In genomic region chr4:151627491-151627890, GRCh38 we compare ENCODE assay signal across 31 cellular contexts.
A peak's percentile ranks its signal among the peaks of the same experiment; 100 is the strongest.
DNase-seq lines count a peak whose midpoint lies in the region; ATAC-seq and TF ChIP-seq lines count a peak whose summit lies in the region.
"Had no signal": no experiment of that assay in that cellular context is flagged by ENCODE, and none has a peak within 500 bp of the region (broad histone marks: within the 10 kb centered on the region; RNA-seq: fewer than 3 reads in every experiment).

No MANE protein-coding gene starts in this region.

- peaks cover 5% of the 10 kb centered on the region for H3K4me1 Mint-ChIP-seq in MCF 10A (ENCODE audit: insufficient read depth, unreplicated experiment)
- H3K4me1 Mint-ChIP-seq: activated naive CD8-positive, alpha-beta T cell treated with anti-CD3 and anti-CD28 coated beads, Interleukin-2, amount 50 U/mL, for 24 hours; naive B cell had no signal

- TF ChIP-seq CTCF in MCF 10A (IDR thresholded peaks at IDR 0.05; ENCODE audit: unreplicated experiment) = no peak
- TF ChIP-seq CTCF in breast epithelium (IDR thresholded peaks at IDR 0.05) = no peak
- no peak for TF ChIP-seq CTCF in SK-N-SH (IDR thresholded peaks at IDR 0.05)
- no peak for TF ChIP-seq CTCF in brain microvascular endothelial cell (IDR thresholded peaks at IDR 0.05; ENCODE audit: low read depth, low read length, missing control alignments)

- in situ Hi-C loops in brain microvascular endothelial cell (cut with HindIII; ENCODE audit: low pct_ligation_motif_present, low sequenced_read_pairs) = no loop called here

- no peak for TF ChIP-seq POLR2A in breast epithelium (IDR thresholded peaks at IDR 0.05)

- H3K4me3 Mint-ChIP-seq in MCF 10A (ENCODE audit: unreplicated experiment) = no peak overlapping the region
- H3K4me3 Mint-ChIP-seq: activated CD4-positive, alpha-beta T cell treated with anti-CD3 and anti-CD28 coated beads, Interleukin-2, amount 10 ng/mL, durations not matched to agents 7 days and 5 days; activated naive CD8-positive, alpha-beta T cell treated with anti-CD3 and anti-CD28 coated beads, Interleukin-2, amount 50 U/mL, for 24 hours; activated T-cell treated with anti-CD3 and anti-CD28 coated beads, Interleukin-2, amount 50 U/mL, for 4 hours; brain; CD4-positive, alpha-beta T cell; H9; mesothelial cell of epicardium; naive B cell; WTC11 had no signal

- H3K27ac Mint-ChIP-seq in MCF 10A (ENCODE audit: low read depth, unreplicated experiment) = no peak overlapping the region
- H3K27ac Mint-ChIP-seq: activated CD4-positive, alpha-beta T cell treated with anti-CD3 and anti-CD28 coated beads, Interleukin-2, amount 10 ng/mL, durations not matched to agents 7 days and 5 days; activated naive CD8-positive, alpha-beta T cell treated with anti-CD3 and anti-CD28 coated beads, Interleukin-2, amount 50 U/mL, for 24 hours; CD4-positive, alpha-beta T cell; mesothelial cell of epicardium; naive B cell; WTC11 had no signal

- no peaks in the 10 kb centered on the region for H3F3A ChIP-seq in SK-N-SH (replicated peaks; ENCODE audit: insufficient read depth)

- DNase-seq in MCF 10A (ENCODE audit: unreplicated experiment) (peak; percentile 20), breast epithelium (ENCODE audit: low spot score in 2 of 2) (no peak), SK-N-SH (no peak), fibroblast of peridontal ligament (ENCODE audit: extremely low read depth) (peak; percentile 17), brain microvascular endothelial cell (no peak), kidney glomerular epithelial cell (lab: John Stamatoyannopoulos, UW) (no peak), UCSD-AML1 (lab: John Stamatoyannopoulos, UW; ENCODE audit: unreplicated experiment) (no peak)
- DNase-seq: activated CD4-positive, alpha-beta T cell treated with anti-CD3 and anti-CD28 coated beads, Interleukin-2, amount 10 ng/mL, durations not matched to agents 7 days and 5 days; activated naive CD8-positive, alpha-beta T cell treated with anti-CD3 and anti-CD28 coated beads, Interleukin-2, amount 50 U/mL, for 24 hours; activated T-cell treated with anti-CD3 and anti-CD28 coated beads, Interleukin-2, amount 50 U/mL, for 4 hours; AML-193; CD4-positive, alpha-beta T cell; DMS 273 treated with DMSO at 0.1 percent for 48 hours; effector CD8-positive, alpha-beta T cell; erythroblast; H9; Karpas-422; left ventricle myocardium inferior; naive B cell; NCI-H1694 treated with DMSO at 0.1 percent for 48 hours; SHP77 treated with DMSO at 0.1 percent for 48 hours; stimulated activated CD4-positive, alpha-beta T cell treated with anti-CD3 and anti-CD28 coated beads, Interleukin-15, amount 100 ng/mL, for 24 hours; SW 1271; T1000 had no signal

- 0% methylated on average over 1 of the region's 1 CpG for WGBS in SK-N-SH (ENCODE audit: low lambda C conversion rate)

- H3K79me2 ChIP-seq in SK-N-SH (ENCODE audit: insufficient read depth) = no peaks in the 10 kb centered on the region

- CTCF ChIA-PET in MCF 10A (lab: Yijun Ruan, JAX) = interaction anchor here (1.4 kb wide), 1 partner anchor 13 kb away, joined by 4 read pairs; no protein-coding TSS in a partner anchor
- CTCF ChIA-PET in SK-N-SH (lab: Yijun Ruan, JAX) = interaction anchor here (1.2 to 1.7 kb wide), 4 partner anchors 23 to 514 kb away, joined by 3 to 8 read pairs (median 5); no protein-coding TSS in a partner anchor

- no peaks in the 10 kb centered on the region for H3K4me1 ChIP-seq in breast epithelium
- peaks cover 0 to 12% of the 10 kb centered on the region in 2 experiments; a peak in 2 of 4 replicates for H3K4me1 ChIP-seq in SK-N-SH (ENCODE audit: control insufficient read depth in 1 of 2, insufficient read depth in 2 of 2, low read depth in 1 of 2, low read length in 1 of 2)
- H3K4me1 ChIP-seq: left ventricle myocardium inferior had no signal

- TF ChIP-seq EP300 in SK-N-SH (IDR thresholded peaks at IDR 0.05; ENCODE audit: borderline replicate concordance in 1 of 2, low read depth in 1 of 2, low read length in 1 of 2) = no peak

- intact Hi-C loops in MCF 10A (cut with micrococcal nuclease) = no loop called here
- intact Hi-C loops in breast epithelium (cut with DNase I; ENCODE audit: low total_unique reads) = no loop called here

- H3K4me3 ChIP-seq in breast epithelium (no peak overlapping the region), SK-N-SH (ENCODE audit: low read depth in 2 of 2, low read length in 1 of 2) (no peak overlapping the region), brain microvascular endothelial cell (ENCODE audit: low read depth, low read length) (no peak overlapping the region)
- H3K4me3 ChIP-seq: left ventricle myocardium inferior, prostate gland had no signal

- H3K36me3 Mint-ChIP-seq in MCF 10A (ENCODE audit: insufficient read depth, unreplicated experiment) = peaks cover 7% of the 10 kb centered on the region
- H3K36me3 Mint-ChIP-seq: brain, naive B cell, WTC11 had no signal

- H3K9me3 ChIP-seq in breast epithelium (no peaks in the 10 kb centered on the region), SK-N-SH (no peaks in the 10 kb centered on the region)
- H3K9me3 ChIP-seq: left ventricle myocardium inferior, prostate gland had no signal

- H3K4me2 ChIP-seq in SK-N-SH = no peak overlapping the region

- H2AFZ ChIP-seq in SK-N-SH (ENCODE audit: low read depth) = peak overlapping the region; percentile 12; the same call in 1 of the 2 replicates

- no peak for ATAC-seq in GM19324 (IDR thresholded peaks at IDR 0.05; ENCODE audit: low FRiP score, unreplicated experiment)
- ATAC-seq: activated naive CD8-positive, alpha-beta T cell treated with anti-CD3 and anti-CD28 coated beads, Interleukin-2, amount 50 U/mL, for 24 hours; activated T-cell treated with anti-CD3 and anti-CD28 coated beads, Interleukin-2, amount 50 U/mL, for 4 hours; sciatic nerve; WTC11 had no signal

- H3K27me3 ChIP-seq in breast epithelium (no peaks in the 10 kb centered on the region), SK-N-SH (ENCODE audit: insufficient read depth) (no peaks in the 10 kb centered on the region), brain microvascular endothelial cell (replicated peaks) (no peaks in the 10 kb centered on the region)

- no peak overlapping the region for H3K9ac ChIP-seq in SK-N-SH

- no peaks in the 10 kb centered on the region for H4K20me1 ChIP-seq in SK-N-SH (ENCODE audit: insufficient read depth)

- H3K36me3 ChIP-seq in breast epithelium = no peaks in the 10 kb centered on the region
- H3K36me3 ChIP-seq in SK-N-SH (replicated peaks in 1 of 2; ENCODE audit: control insufficient read depth in 1 of 2, insufficient read depth in 2 of 2, low read length in 1 of 2) = no peaks in the 10 kb centered on the region
- no peaks in the 10 kb centered on the region for H3K36me3 ChIP-seq in brain microvascular endothelial cell (replicated peaks)
- H3K36me3 ChIP-seq: left ventricle myocardium inferior, prostate gland had no signal

- BruUV-seq in MCF 10A (replicated peaks; lab: Mats Ljungman, UMichigan) = no TSS peak

- no peaks in the 10 kb centered on the region for H3K9me3 Mint-ChIP-seq in MCF 10A (ENCODE audit: unreplicated experiment)
- H3K9me3 Mint-ChIP-seq: activated CD4-positive, alpha-beta T cell treated with anti-CD3 and anti-CD28 coated beads, Interleukin-2, amount 10 ng/mL, durations not matched to agents 7 days and 5 days; activated naive CD8-positive, alpha-beta T cell treated with anti-CD3 and anti-CD28 coated beads, Interleukin-2, amount 50 U/mL, for 24 hours; activated T-cell treated with anti-CD3 and anti-CD28 coated beads, Interleukin-2, amount 50 U/mL, for 4 hours; brain; CD4-positive, alpha-beta T cell; H9; mesothelial cell of epicardium; naive B cell; WTC11 had no signal

- POLR2A ChIA-PET in MCF 10A (lab: Yijun Ruan, JAX) (interaction anchor here (0.7 kb wide), 1 partner anchor 773 kb away, joined by 3 read pairs; no protein-coding TSS in a partner anchor), SK-N-SH (lab: Yijun Ruan, JAX) (no interaction called here)

- H3K27ac ChIP-seq in breast epithelium (no peak overlapping the region), SK-N-SH (ENCODE audit: low read depth in 2 of 2, low read length in 1 of 2) (no peak overlapping the region), brain microvascular endothelial cell (no peak overlapping the region)
- H3K27ac ChIP-seq: 22Rv1, left ventricle myocardium inferior, prostate gland had no signal

- no peak for TF ChIP-seq RAD21 in SK-N-SH (IDR thresholded peaks at IDR 0.05; ENCODE audit: low read length)

- H3K9me2 ChIP-seq in SK-N-SH = no peaks in the 10 kb centered on the region

- H3K27me3 Mint-ChIP-seq in MCF 10A (ENCODE audit: insufficient read depth, unreplicated experiment) = no peaks in the 10 kb centered on the region

TF ChIP-seq in SK-N-SH, 30 proteins besides CTCF, POLR2A, EP300 and RAD21:
- TF ChIP-seq ELF1 (IDR thresholded peaks at IDR 0.05) = no peak
- peak; percentile 60; the same call in 1 of the 2 replicates for TF ChIP-seq FOSL2 (IDR thresholded peaks at IDR 0.05; ENCODE audit: borderline replicate concordance, low read depth)

Comparison
In these comparisons a context has a peak if more than half of its experiments do, and no peak if none do; other contexts are left out.
1. DNase-seq: peak in MCF 10A (single experiment) and fibroblast of peridontal ligament (single experiment); none in breast epithelium (0 of 2), SK-N-SH (single experiment), brain microvascular endothelial cell (single experiment), kidney glomerular epithelial cell (single experiment) and UCSD-AML1 (single experiment).